Comparison of ENCODE assay signal across 1 cellular context in the genomic region with DNA sequence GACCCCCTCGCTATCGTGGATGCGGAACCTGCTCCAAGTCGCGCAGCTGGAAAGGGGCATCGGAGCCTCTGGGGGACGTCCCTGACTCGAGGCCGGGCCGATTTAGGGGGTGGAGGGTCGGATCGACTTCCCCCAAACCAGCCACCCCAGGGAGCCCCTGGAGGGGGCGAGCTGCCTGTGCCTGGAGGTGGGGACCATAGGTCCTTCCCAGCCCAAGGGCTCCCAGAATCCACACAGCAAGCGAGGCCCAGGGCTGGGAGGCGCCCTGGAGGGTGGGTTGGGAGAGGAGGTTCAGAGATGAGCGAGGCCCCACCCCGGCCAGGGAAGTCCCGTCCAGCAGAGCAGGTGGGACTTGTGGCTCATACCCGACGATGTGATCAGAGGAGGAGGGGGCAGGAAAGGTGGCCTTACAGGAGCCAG.
TF ChIP-seq lines count a peak whose summit lies in the region.

No MANE protein-coding gene starts in this region.

TF ChIP-seq in K562, 482 proteins besides CTCF, POLR2A, EP300 and RAD21 (continued from another document):
- TF ChIP-seq, protein P1, sequence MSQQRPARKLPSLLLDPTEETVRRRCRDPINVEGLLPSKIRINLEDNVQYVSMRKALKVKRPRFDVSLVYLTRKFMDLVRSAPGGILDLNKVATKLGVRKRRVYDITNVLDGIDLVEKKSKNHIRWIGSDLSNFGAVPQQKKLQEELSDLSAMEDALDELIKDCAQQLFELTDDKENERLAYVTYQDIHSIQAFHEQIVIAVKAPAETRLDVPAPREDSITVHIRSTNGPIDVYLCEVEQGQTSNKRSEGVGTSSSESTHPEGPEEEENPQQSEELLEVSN (IDR thresholded peaks at IDR 0.05; ENCODE audit: borderline replicate concordance in 1 of 2, extremely low read depth in 1 of 2, insufficient read depth in 1 of 2, insufficient read length in 1 of 2, low read depth in 1 of 2, low read length in 1 of 2, poor library complexity in 1 of 2, severe bottlenecking in 1 of 2), result no peak
- TF ChIP-seq HDAC8 (tag; IDR thresholded peaks at IDR 0.05) (no peak), ZKSCAN1 (IDR thresholded peaks at IDR 0.05; ENCODE audit: low read depth, low read length) (no peak), ZNF445 (CRISPR knock-in tag; IDR thresholded peaks at IDR 0.05; ENCODE audit: low read depth) (no peak), ZNF384 (IDR thresholded peaks at IDR 0.05; ENCODE audit: low read depth, low read length) (no peak), ESRRB (CRISPR knock-in tag; IDR thresholded peaks at IDR 0.05; ENCODE audit: borderline replicate concordance) (no peak)
- TF ChIP-seq, protein P2, sequence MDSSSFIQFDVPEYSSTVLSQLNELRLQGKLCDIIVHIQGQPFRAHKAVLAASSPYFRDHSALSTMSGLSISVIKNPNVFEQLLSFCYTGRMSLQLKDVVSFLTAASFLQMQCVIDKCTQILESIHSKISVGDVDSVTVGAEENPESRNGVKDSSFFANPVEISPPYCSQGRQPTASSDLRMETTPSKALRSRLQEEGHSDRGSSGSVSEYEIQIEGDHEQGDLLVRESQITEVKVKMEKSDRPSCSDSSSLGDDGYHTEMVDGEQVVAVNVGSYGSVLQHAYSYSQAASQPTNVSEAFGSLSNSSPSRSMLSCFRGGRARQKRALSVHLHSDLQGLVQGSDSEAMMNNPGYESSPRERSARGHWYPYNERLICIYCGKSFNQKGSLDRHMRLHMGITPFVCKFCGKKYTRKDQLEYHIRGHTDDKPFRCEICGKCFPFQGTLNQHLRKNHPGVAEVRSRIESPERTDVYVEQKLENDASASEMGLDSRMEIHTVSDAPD (CRISPR knock-in tag; IDR thresholded peaks at IDR 0.05), result no peak
- TF ChIP-seq, protein P3, sequence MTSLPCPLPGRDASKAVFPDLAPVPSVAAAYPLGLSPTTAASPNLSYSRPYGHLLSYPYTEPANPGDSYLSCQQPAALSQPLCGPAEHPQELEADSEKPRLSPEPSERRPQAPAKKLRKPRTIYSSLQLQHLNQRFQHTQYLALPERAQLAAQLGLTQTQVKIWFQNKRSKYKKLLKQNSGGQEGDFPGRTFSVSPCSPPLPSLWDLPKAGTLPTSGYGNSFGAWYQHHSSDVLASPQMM (CRISPR knock-in tag; IDR thresholded peaks at IDR 0.05), result no peak
- TF ChIP-seq, protein P4, sequence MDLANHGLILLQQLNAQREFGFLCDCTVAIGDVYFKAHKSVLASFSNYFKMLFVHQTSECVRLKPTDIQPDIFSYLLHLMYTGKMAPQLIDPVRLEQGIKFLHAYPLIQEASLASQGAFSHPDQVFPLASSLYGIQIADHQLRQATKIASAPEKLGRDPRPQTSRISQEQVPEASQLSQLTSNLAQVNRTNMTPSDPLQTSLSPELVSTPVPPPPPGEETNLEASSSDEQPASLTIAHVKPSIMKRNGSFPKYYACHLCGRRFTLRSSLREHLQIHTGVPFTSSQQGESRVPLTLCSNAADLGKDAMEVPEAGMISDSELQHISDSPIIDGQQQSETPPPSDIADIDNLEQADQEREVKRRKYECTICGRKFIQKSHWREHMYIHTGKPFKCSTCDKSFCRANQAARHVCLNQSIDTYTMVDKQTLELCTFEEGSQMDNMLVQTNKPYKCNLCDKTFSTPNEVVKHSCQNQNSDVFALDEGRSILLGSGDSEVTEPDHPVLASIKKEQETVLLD (IDR thresholded peaks at IDR 0.05), result no peak
- TF ChIP-seq, protein P5, sequence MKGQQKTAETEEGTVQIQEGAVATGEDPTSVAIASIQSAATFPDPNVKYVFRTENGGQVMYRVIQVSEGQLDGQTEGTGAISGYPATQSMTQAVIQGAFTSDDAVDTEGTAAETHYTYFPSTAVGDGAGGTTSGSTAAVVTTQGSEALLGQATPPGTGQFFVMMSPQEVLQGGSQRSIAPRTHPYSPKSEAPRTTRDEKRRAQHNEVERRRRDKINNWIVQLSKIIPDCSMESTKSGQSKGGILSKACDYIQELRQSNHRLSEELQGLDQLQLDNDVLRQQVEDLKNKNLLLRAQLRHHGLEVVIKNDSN (CRISPR knock-in tag; IDR thresholded peaks at IDR 0.05), result no peak
- TF ChIP-seq, protein P6, sequence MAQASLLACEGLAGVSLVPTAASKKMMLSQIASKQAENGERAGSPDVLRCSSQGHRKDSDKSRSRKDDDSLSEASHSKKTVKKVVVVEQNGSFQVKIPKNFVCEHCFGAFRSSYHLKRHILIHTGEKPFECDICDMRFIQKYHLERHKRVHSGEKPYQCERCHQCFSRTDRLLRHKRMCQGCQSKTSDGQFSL (CRISPR knock-in tag; IDR thresholded peaks at IDR 0.05), result no peak
- TF ChIP-seq, protein P6 (tag; IDR thresholded peaks at IDR 0.05), result no peak
